In genomic region chr17:43907425-43907981, GRCh38 we compare ENCODE assay signal across 8 cellular contexts. TPM values are rescaled to one million over a fixed set of nuclear protein-coding genes. Genes with fewer than 3 reads are reported as not detected.
DNase-seq lines count a peak whose midpoint lies in the region; ATAC-seq lines count a peak whose summit lies in the region.

TSS of gene MPP2 (minus strand) at chr17:43907536. CDS start at chr17:43904460, 3,076 bp downstream.

- intact Hi-C loops in activated T-helper 1 cell treated with anti-CD3 and anti-CD28 coated beads, Interleukin-12 subunit alpha, Interleukin-12 subunit beta, Interleukin-2, Interleukin-4 antibody, amounts not matched to agents 30 ng/mL and 10 ng/mL and 1 ng/mL, durations not matched to agents 14 hours and 24 hours and 36 hours (cut with micrococcal nuclease): loop anchor here (10.0 kb wide), 1 partner anchor 647 kb away; the partner anchor contains the start of gene FZD2

- no peaks in the 10 kb centered on the region for H3K36me3 Mint-ChIP-seq in activated T-helper 1 cell treated with anti-CD3 and anti-CD28 coated beads, Interleukin-12 subunit alpha, Interleukin-12 subunit beta, Interleukin-2, Interleukin-4 antibody, amounts not matched to agents 30 ng/mL and 10 ng/mL and 1 ng/mL, durations not matched to agents 14 hours and 24 hours and 36 hours (ENCODE audit: low read depth)

- peaks cover 4% of the 10 kb centered on the region for H3K4me1 Mint-ChIP-seq in activated T-helper 1 cell treated with anti-CD3 and anti-CD28 coated beads, Interleukin-12 subunit alpha, Interleukin-12 subunit beta, Interleukin-2, Interleukin-4 antibody, amounts not matched to agents 30 ng/mL and 10 ng/mL and 1 ng/mL, durations not matched to agents 14 hours and 24 hours and 36 hours (ENCODE audit: low read depth)

- H3K27me3 Mint-ChIP-seq in activated T-helper 1 cell treated with anti-CD3 and anti-CD28 coated beads, Interleukin-12 subunit alpha, Interleukin-12 subunit beta, Interleukin-2, Interleukin-4 antibody, amounts not matched to agents 30 ng/mL and 10 ng/mL and 1 ng/mL, durations not matched to agents 14 hours and 24 hours and 36 hours (ENCODE audit: insufficient read depth): peaks cover 49% of the 10 kb centered on the region

- no peaks in the 10 kb centered on the region for H3K9me3 Mint-ChIP-seq in activated T-helper 1 cell treated with anti-CD3 and anti-CD28 coated beads, Interleukin-12 subunit alpha, Interleukin-12 subunit beta, Interleukin-2, Interleukin-4 antibody, amounts not matched to agents 30 ng/mL and 10 ng/mL and 1 ng/mL, durations not matched to agents 14 hours and 24 hours and 36 hours

- H3K27ac Mint-ChIP-seq in activated T-helper 1 cell treated with anti-CD3 and anti-CD28 coated beads, Interleukin-12 subunit alpha, Interleukin-12 subunit beta, Interleukin-2, Interleukin-4 antibody, amounts not matched to agents 30 ng/mL and 10 ng/mL and 1 ng/mL, durations not matched to agents 14 hours and 24 hours and 36 hours: no peak within 1 kb of the TSS

- DNase-seq in DMS53 (lab: John Stamatoyannopoulos, UW): peak; percentile 59
- no peak for DNase-seq in DMS53 treated with DMSO at 0.1 percent for 48 hours (lab: John Stamatoyannopoulos, UW; ENCODE audit: unreplicated experiment)
- DNase-seq in NOMO-1 treated with DMSO at 0.1 percent for 48 hours (lab: John Stamatoyannopoulos, UW; ENCODE audit: unreplicated experiment): peak; percentile 52
- peak; percentile 27 for DNase-seq in activated T-helper 1 cell treated with anti-CD3 and anti-CD28 coated beads, Interleukin-12 subunit alpha, Interleukin-12 subunit beta, Interleukin-2, Interleukin-4 antibody, amounts not matched to agents 30 ng/mL and 10 ng/mL and 1 ng/mL, durations not matched to agents 14 hours and 24 hours and 36 hours (ENCODE audit: low spot score)
- DNase-seq in mucosa of gallbladder (ENCODE audit: low spot score): peak; percentile 53
- DNase-seq in stimulated activated naive CD4-positive, alpha-beta T cell treated with Interleukin-2 at 50 U/mL for 16 hours (lab: John Stamatoyannopoulos, UW): peak; percentile 54

- ATAC-seq in esophagus mucosa (peak; percentile 22), GM18502 (IDR thresholded peaks at IDR 0.05; ENCODE audit: poor library complexity, unreplicated experiment) (no peak)

- H3K4me3 Mint-ChIP-seq in activated T-helper 1 cell treated with anti-CD3 and anti-CD28 coated beads, Interleukin-12 subunit alpha, Interleukin-12 subunit beta, Interleukin-2, Interleukin-4 antibody, amounts not matched to agents 30 ng/mL and 10 ng/mL and 1 ng/mL, durations not matched to agents 14 hours and 24 hours and 36 hours: peak within 1 kb of the TSS; percentile 51

RNA-seq across cellular contexts. Expression of gene MPP2, which starts in this region (rescaled TPM):
- 0.91 and 1.4 TPM in 2 replicates for total RNA-seq in activated T-helper 1 cell treated with anti-CD3 and anti-CD28 coated beads, Interleukin-12 subunit alpha, Interleukin-12 subunit beta, Interleukin-2, Interleukin-4 antibody, amounts not matched to agents 30 ng/mL and 10 ng/mL and 1 ng/mL, durations not matched to agents 14 hours and 24 hours and 36 hours
- total RNA-seq in esophagus mucosa (0.32 TPM), mucosa of gallbladder (7.0 TPM)

Comparison
In these comparisons a context has a peak if more than half of its experiments do, and no peak if none do; other contexts are left out.
1. Peak in ATAC-seq in esophagus mucosa; RNA of the gene not detected or under 1 TPM.